8 cellular contexts compared by ENCODE assay signal in the genomic region with DNA sequence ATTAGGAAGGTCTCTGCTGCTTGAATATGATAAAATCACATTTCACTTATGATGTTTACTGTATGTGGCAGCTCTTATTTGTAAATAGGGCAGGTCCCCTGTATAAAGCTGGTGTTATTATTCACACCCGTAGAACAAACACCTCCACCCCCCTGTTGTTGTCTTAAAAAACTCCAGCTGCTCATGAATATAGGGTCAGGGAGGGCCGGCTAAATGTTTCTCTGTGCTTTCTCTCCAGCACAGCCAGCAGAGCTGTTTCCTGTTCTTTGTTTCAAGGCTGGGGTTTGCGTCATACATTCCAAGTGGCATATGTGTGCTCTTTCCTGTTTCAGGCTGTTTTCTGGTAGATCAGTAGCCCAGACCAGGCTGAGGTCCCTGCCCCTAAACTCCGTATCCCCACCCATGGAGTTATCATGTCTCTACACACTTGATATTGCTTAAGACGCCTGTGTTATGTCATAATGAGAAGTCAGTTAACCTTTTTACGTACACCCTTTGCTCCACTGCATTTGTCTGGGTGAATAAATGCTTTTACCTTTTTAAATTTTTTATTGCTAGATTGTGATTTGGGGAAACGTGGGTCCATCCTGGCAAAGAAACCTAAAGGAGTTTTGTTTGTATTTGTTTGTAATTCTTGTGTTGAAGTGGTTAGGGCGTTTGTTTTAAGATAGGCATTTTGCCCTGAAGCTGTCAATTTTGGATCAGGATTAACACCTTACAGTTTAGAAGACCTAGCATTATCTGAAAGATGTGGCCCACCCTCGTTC. TPM values are rescaled to one million over a fixed set of nuclear protein-coding genes. Genes with fewer than 3 reads are reported as not detected.
DNase-seq lines count a peak whose midpoint lies in the region; ATAC-seq and TF ChIP-seq lines count a peak whose summit lies in the region.

No MANE protein-coding gene starts in this region.

- 3% methylated on average over 9 of the region's 9 CpGs for WGBS in liver

- peak; percentile 63 to 72 for TF ChIP-seq RAD21 in liver (IDR thresholded peaks at IDR 0.05)

- no peaks in the 10 kb centered on the region for H3K9me3 ChIP-seq in CD4-positive, CD25-positive, alpha-beta regulatory T cell (ENCODE audit: control insufficient read depth in 2 of 2, low read length in 2 of 2)
- no peaks in the 10 kb centered on the region for H3K9me3 ChIP-seq in liver (ENCODE audit: control insufficient read depth in 4 of 4, low read length in 3 of 4)

- H3K36me3 ChIP-seq in CD4-positive, CD25-positive, alpha-beta regulatory T cell (ENCODE audit: control insufficient read depth, insufficient read depth, low read length): no peaks in the 10 kb centered on the region
- no peaks in the 10 kb centered on the region for H3K36me3 ChIP-seq in liver (ENCODE audit: control insufficient read depth in 4 of 4, insufficient read depth in 3 of 4, low read depth in 1 of 4, low read length in 3 of 4)

- peaks cover 4% of the 10 kb centered on the region for H3K27me3 Mint-ChIP-seq in CD4-positive, CD25-positive, alpha-beta regulatory T cell

- peaks cover 12 to 71% (median 60%) of the 10 kb centered on the region in 4 donors for H3K4me1 Mint-ChIP-seq in CD4-positive, CD25-positive, alpha-beta regulatory T cell

- H3K27ac Mint-ChIP-seq in CD4-positive, CD25-positive, alpha-beta regulatory T cell: peak overlapping the region; percentile 93 to 95 (median 94)

- peaks cover 23% of the 10 kb centered on the region for H3K36me3 Mint-ChIP-seq in CD4-positive, CD25-positive, alpha-beta regulatory T cell

- H3K9ac ChIP-seq in liver (ENCODE audit: low read depth in 1 of 2, low read length in 2 of 2): peak overlapping the region; percentile 68 to 93

- H3K4me3 ChIP-seq in CD4-positive, CD25-positive, alpha-beta regulatory T cell (ENCODE audit: low read depth, low read length): peak overlapping the region; percentile 96
- H3K4me3 ChIP-seq in liver (ENCODE audit: low read depth in 1 of 3, low read length in 3 of 3): peak overlapping the region; percentile 66 to 99 (median 94)

- H3K4me1 ChIP-seq in CD4-positive, CD25-positive, alpha-beta regulatory T cell (ENCODE audit: control insufficient read depth, insufficient read depth, low read length, poor library complexity, severe bottlenecking): peaks cover 72% of the 10 kb centered on the region
- H3K4me1 ChIP-seq in liver (ENCODE audit: control insufficient read depth in 4 of 4, insufficient read depth in 4 of 4, low read length in 3 of 4): peaks cover 19 to 72% (median 58%) of the 10 kb centered on the region in 4 donors

- DNase-seq in CD4-positive, CD25-positive, alpha-beta regulatory T cell: peak; percentile 55 to 84 (median 83)
- peak; percentile 57 for DNase-seq in NCI-H524 treated with DMSO at 0.1 percent for 48 hours (lab: John Stamatoyannopoulos, UW)
- DNase-seq in activated CD4-positive, alpha-beta T cell treated with anti-CD3 and anti-CD28 coated beads, Interleukin-2, amount 50 U/mL, for 4 hours: peak; percentile 26 to 39
- peak; percentile 69 for DNase-seq in effector CD4-positive, alpha-beta T cell
- DNase-seq in stimulated activated naive CD4-positive, alpha-beta T cell (lab: John Stamatoyannopoulos, UW): peak; percentile 53 to 91 (median 79)
- no peak for DNase-seq in GM19240 (ENCODE audit: insufficient read length, low spot score)

- ATAC-seq in CD4-positive, CD25-positive, alpha-beta regulatory T cell (ENCODE audit: low read depth in 2 of 2): peak; percentile 10 to 11
- peak; percentile 29 for ATAC-seq in HG03139 (IDR thresholded peaks at IDR 0.05; ENCODE audit: unreplicated experiment)

- H3K9me3 Mint-ChIP-seq in CD4-positive, CD25-positive, alpha-beta regulatory T cell: peaks cover 0 to 1% (median 0%) of the 10 kb centered on the region in 7 donors

- no peaks in the 10 kb centered on the region for H3K27me3 ChIP-seq in CD4-positive, CD25-positive, alpha-beta regulatory T cell (ENCODE audit: control insufficient read depth, insufficient read depth, low read length)
- no peaks in the 10 kb centered on the region for H3K27me3 ChIP-seq in liver (ENCODE audit: control insufficient read depth in 4 of 4, insufficient read depth in 4 of 4, low read length in 3 of 4)

- H3K27ac ChIP-seq in CD4-positive, CD25-positive, alpha-beta regulatory T cell (ENCODE audit: insufficient read depth, low read length, poor library complexity, severe bottlenecking): peak overlapping the region; percentile 89
- H3K27ac ChIP-seq in liver (ENCODE audit: low read depth in 1 of 2, low read length in 2 of 2): peak overlapping the region; percentile 92 to 99

- peak overlapping the region; percentile 90 to 99 (median 94) for H3K4me3 Mint-ChIP-seq in CD4-positive, CD25-positive, alpha-beta regulatory T cell

- no peak for TF ChIP-seq CTCF in liver (IDR thresholded peaks at IDR 0.05; ENCODE audit: low read depth, low read length, missing input control)

TF ChIP-seq in liver, 16 proteins besides CTCF, POLR2A, EP300 and RAD21:
- TF ChIP-seq YY1 (IDR thresholded peaks at IDR 0.05) (peak; percentile 80), EGR1 (IDR thresholded peaks at IDR 0.05; ENCODE audit: low read depth in 2 of 2) (peak; percentile 67 to 89), FOXA1 (IDR thresholded peaks at IDR 0.05) (peak; percentile 57), NR2F2 (IDR thresholded peaks at IDR 0.05) (peak; percentile 94), JUND (IDR thresholded peaks at IDR 0.05) (peak; percentile 94), TAF1 (conservative IDR thresholded peaks at IDR 0.05) (peak; percentile 85), SP1 (IDR thresholded peaks at IDR 0.05) (peak; percentile 96), HNF4G (IDR thresholded peaks at IDR 0.05) (no peak), FOXA2 (IDR thresholded peaks at IDR 0.05) (peak; percentile 34), GABPA (IDR thresholded peaks at IDR 0.05 in 1 of 2, conservative IDR thresholded peaks at IDR 0.05 in 1 of 2) (peak; percentile 71 to 78), HNF4A (conservative IDR thresholded peaks at IDR 0.05) (peak; percentile 77 to 83), RXRA (IDR thresholded peaks at IDR 0.05) (peak; percentile 94 to 96)
- TF ChIP-seq, protein P1, sequence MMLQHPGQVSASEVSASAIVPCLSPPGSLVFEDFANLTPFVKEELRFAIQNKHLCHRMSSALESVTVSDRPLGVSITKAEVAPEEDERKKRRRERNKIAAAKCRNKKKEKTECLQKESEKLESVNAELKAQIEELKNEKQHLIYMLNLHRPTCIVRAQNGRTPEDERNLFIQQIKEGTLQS (IDR thresholded peaks at IDR 0.05): peak; percentile 96
- TF ChIP-seq, protein P2, sequence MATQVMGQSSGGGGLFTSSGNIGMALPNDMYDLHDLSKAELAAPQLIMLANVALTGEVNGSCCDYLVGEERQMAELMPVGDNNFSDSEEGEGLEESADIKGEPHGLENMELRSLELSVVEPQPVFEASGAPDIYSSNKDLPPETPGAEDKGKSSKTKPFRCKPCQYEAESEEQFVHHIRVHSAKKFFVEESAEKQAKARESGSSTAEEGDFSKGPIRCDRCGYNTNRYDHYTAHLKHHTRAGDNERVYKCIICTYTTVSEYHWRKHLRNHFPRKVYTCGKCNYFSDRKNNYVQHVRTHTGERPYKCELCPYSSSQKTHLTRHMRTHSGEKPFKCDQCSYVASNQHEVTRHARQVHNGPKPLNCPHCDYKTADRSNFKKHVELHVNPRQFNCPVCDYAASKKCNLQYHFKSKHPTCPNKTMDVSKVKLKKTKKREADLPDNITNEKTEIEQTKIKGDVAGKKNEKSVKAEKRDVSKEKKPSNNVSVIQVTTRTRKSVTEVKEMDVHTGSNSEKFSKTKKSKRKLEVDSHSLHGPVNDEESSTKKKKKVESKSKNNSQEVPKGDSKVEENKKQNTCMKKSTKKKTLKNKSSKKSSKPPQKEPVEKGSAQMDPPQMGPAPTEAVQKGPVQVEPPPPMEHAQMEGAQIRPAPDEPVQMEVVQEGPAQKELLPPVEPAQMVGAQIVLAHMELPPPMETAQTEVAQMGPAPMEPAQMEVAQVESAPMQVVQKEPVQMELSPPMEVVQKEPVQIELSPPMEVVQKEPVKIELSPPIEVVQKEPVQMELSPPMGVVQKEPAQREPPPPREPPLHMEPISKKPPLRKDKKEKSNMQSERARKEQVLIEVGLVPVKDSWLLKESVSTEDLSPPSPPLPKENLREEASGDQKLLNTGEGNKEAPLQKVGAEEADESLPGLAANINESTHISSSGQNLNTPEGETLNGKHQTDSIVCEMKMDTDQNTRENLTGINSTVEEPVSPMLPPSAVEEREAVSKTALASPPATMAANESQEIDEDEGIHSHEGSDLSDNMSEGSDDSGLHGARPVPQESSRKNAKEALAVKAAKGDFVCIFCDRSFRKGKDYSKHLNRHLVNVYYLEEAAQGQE (IDR thresholded peaks at IDR 0.05): peak; percentile 84
- TF ChIP-seq, protein P3, sequence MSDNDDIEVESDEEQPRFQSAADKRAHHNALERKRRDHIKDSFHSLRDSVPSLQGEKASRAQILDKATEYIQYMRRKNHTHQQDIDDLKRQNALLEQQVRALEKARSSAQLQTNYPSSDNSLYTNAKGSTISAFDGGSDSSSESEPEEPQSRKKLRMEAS (IDR thresholded peaks at IDR 0.05): peak; percentile 98
- TF ChIP-seq, protein P4, sequence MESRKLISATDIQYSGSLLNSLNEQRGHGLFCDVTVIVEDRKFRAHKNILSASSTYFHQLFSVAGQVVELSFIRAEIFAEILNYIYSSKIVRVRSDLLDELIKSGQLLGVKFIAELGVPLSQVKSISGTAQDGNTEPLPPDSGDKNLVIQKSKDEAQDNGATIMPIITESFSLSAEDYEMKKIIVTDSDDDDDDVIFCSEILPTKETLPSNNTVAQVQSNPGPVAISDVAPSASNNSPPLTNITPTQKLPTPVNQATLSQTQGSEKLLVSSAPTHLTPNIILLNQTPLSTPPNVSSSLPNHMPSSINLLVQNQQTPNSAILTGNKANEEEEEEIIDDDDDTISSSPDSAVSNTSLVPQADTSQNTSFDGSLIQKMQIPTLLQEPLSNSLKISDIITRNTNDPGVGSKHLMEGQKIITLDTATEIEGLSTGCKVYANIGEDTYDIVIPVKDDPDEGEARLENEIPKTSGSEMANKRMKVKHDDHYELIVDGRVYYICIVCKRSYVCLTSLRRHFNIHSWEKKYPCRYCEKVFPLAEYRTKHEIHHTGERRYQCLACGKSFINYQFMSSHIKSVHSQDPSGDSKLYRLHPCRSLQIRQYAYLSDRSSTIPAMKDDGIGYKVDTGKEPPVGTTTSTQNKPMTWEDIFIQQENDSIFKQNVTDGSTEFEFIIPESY (IDR thresholded peaks at IDR 0.05): peak; percentile 91

RNA-seq across cellular contexts. Expression of a gene that starts 3.2 kb away (rescaled TPM):
- 126 TPM for total RNA-seq in CD4-positive, CD25-positive, alpha-beta regulatory T cell
- polyA plus RNA-seq in CD4-positive, CD25-positive, alpha-beta regulatory T cell: 10 to 100 TPM; 74.9 to 89.6 (median 83.7) TPM
- total RNA-seq in liver: 10 to 100 TPM; 20.1 to 77.5 TPM
- 10 to 100 TPM; 11.1 to 22.0 TPM for polyA plus RNA-seq in liver
